ENCODE assay signal across 23 cellular contexts in the genomic region with DNA sequence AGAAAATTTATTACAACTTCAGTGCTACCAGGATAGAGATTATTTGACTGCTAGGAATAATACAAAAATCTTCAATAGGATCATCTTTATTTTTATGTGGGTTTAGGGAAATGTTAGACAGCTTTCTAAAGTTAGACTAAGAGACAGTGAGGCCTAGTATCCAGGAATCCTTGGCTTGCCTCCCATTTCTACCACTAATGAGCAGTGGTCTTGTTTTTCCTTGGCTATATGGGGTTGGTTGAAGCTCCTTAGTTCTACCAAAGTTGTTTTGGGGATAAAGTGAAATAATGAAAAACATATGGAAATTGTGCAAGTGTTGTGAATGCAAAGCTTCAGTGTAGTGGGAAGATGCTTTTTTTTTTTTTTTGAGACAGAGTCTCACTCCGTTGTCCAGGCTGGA. TPM values are rescaled to one million over a fixed set of nuclear protein-coding genes. Genes with fewer than 3 reads are reported as not detected.
DNase-seq lines count a peak whose midpoint lies in the region; ATAC-seq and TF ChIP-seq lines count a peak whose summit lies in the region.
"Had no signal": no experiment of that assay in that cellular context is flagged by ENCODE, and none has a peak within 500 bp of the region (broad histone marks: within the 10 kb centered on the region; RNA-seq: fewer than 3 reads in every experiment).

No MANE protein-coding gene starts in this region.

- H3K27ac ChIP-seq in adrenal gland = no peak overlapping the region
- H3K27ac ChIP-seq: BLaER1, RWPE1 had no signal

- TF ChIP-seq CTCF in adrenal gland (IDR thresholded peaks at IDR 0.05) = no peak

- peaks cover 3 to 8% of the 10 kb centered on the region in 2 donors for H3K4me1 Mint-ChIP-seq in effector memory CD8-positive, alpha-beta T cell (ENCODE audit: low read depth in 2 of 2)

- no peaks in the 10 kb centered on the region for H3K4me1 ChIP-seq in adrenal gland (replicated peaks in 1 of 2)
- H3K4me1 ChIP-seq: BLaER1 had no signal

- peaks cover 0 to 6% (median 0%) of the 10 kb centered on the region in 3 donors for H3K9me3 ChIP-seq in adrenal gland (replicated peaks in 1 of 3)
- H3K9me3 ChIP-seq: BLaER1 had no signal

- no peaks in the 10 kb centered on the region for H3K9me3 Mint-ChIP-seq in effector memory CD8-positive, alpha-beta T cell
- H3K9me3 Mint-ChIP-seq: CD4-positive, CD25-positive, alpha-beta regulatory T cell had no signal

- DNase-seq in EH (ENCODE audit: low read depth) (peak; percentile 40), fibroblast of the conjunctiva (ENCODE audit: low read depth) (peak; percentile 44), adrenal gland (no peak), H4 (ENCODE audit: low spot score) (no peak)
- no peak for DNase-seq in effector memory CD8-positive, alpha-beta T cell
- DNase-seq: CD4-positive, CD25-positive, alpha-beta regulatory T cell; GOT3; Karpas-422; NCI-H1092; NCI-H1417 treated with DMSO at 0.1 percent for 48 hours; NCI-H187; NCI-H2081 treated with DMSO at 0.1 percent for 48 hours; NCI-H2171; NCI-H226; NCI-H510A; NCI-H69; SHP77 had no signal

- H3K36me3 Mint-ChIP-seq in effector memory CD8-positive, alpha-beta T cell (ENCODE audit: insufficient read depth) = peaks cover 71% of the 10 kb centered on the region

- H3K27me3 Mint-ChIP-seq in effector memory CD8-positive, alpha-beta T cell = no peaks in the 10 kb centered on the region
- H3K27me3 Mint-ChIP-seq: CD4-positive, CD25-positive, alpha-beta regulatory T cell had no signal

- peak overlapping the region; percentile 10 to 15 for H3K27ac Mint-ChIP-seq in effector memory CD8-positive, alpha-beta T cell
- H3K27ac Mint-ChIP-seq: CD4-positive, CD25-positive, alpha-beta regulatory T cell had no signal

- no peak overlapping the region for H3K4me3 Mint-ChIP-seq in effector memory CD8-positive, alpha-beta T cell
- H3K4me3 Mint-ChIP-seq: CD4-positive, CD25-positive, alpha-beta regulatory T cell had no signal

- H3K4me3 ChIP-seq in adrenal gland = no peak overlapping the region
- H3K4me3 ChIP-seq: BLaER1 had no signal

- no peaks in the 10 kb centered on the region for H3K27me3 ChIP-seq in adrenal gland
- H3K27me3 ChIP-seq: BLaER1 had no signal

- H3K36me3 ChIP-seq in adrenal gland (replicated peaks in 1 of 2) = peaks cover 0 to 10% of the 10 kb centered on the region in 2 donors

- TF ChIP-seq POLR2A in adrenal gland (IDR thresholded peaks at IDR 0.05) = no peak

- WGBS in adrenal gland, 4 donors = 93 to 100% (median 100%) methylated on average over 1 of the region's 1 CpG

- ATAC-seq in effector memory CD8-positive, alpha-beta T cell (replicated peaks) = no peak
- no peak for ATAC-seq in HG03460 (IDR thresholded peaks at IDR 0.05; ENCODE audit: unreplicated experiment)
- ATAC-seq in GM18909 (IDR thresholded peaks at IDR 0.05; ENCODE audit: poor library complexity, unreplicated experiment) = no peak
- ATAC-seq: HepG2, Panc1 had no signal

- intact Hi-C loops in adrenal gland (cut with DNase I) = no loop called here

RNA-seq across cellular contexts. Expression of a gene that starts 16.8 kb away (rescaled TPM):
- total RNA-seq in adrenal gland = 10 to 100 TPM in 4 of 8 donors, 1 to 10 TPM in 4; 5.4 to 23.0 (median 9.7) TPM
- 10 to 100 TPM in 1 of 3 donors, 1 to 10 TPM in 2; 2.0 to 10.1 (median 2.0) TPM for polyA plus RNA-seq in adrenal gland
- 4.5 and 6.0 TPM in 2 replicates for total RNA-seq in H4 (2014; rRNA removed; shearing (Covaris generic))

Comparison
In these comparisons a context has a peak if more than half of its experiments do, and no peak if none do; other contexts are left out.
1. DNase-seq: peak in EH (single experiment) and fibroblast of the conjunctiva (single experiment); none in effector memory CD8-positive, alpha-beta T cell (0 of 3), adrenal gland (0 of 7) and H4 (single experiment).